Comparison of ENCODE assay signal across 8 cellular contexts in the genomic region with DNA sequence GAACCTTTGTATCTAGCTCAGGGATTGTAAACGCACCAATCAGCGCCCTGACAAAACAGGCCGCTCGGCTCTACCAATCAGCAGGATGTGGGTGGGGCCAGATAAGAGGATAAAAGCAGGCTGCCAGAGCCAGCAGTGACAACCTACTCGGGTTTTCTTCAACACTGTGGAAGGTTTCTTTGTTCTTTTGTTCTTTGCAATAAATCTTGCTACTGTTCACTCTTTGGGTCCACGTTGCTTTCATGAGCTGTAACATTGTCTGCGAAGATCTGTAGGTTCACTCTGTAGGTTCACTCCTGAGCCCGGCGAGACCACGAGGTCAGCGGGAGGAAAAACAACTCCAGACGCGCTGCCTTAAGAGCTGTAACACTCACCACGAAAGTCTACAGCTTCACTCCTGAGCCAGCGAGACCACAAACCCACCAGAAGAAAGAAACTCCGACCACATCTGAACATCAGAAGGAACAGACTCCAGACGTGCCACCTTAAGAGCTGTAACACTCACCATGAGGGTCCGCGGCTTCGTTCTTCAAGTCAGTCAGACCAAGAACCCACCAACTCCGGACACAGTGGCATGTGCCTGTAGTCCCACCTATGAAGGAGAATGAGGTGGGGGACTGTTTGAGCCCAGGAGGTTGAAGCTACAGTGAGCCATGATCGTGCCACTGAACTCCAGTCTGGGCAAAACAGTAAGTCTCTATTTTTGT. TPM values are rescaled to one million over a fixed set of nuclear protein-coding genes. Genes with fewer than 3 reads are reported as not detected.
DNase-seq lines count a peak whose midpoint lies in the region; ATAC-seq, FAIRE-seq and TF ChIP-seq lines count a peak whose summit lies in the region.
"Not testable (repeated sequence)": the region's sequence is repeated elsewhere in the genome, so short reads cannot be mapped to it uniquely, and the experiment has no call there.

No MANE protein-coding gene starts in this region.

- POLR2A ChIA-PET in K562 (lab: Yijun Ruan, JAX) = interaction anchor here (0.6 to 0.8 kb wide), 2 partner anchors 15 to 121 kb away, joined by 3 read pairs; no protein-coding TSS in a partner anchor

- peak overlapping the region; percentile 80 for H3K27ac Mint-ChIP-seq in activated T-helper 2 cell treated with anti-CD3 and anti-CD28 coated beads, Interferon-gamma antibody, Interleukin-2, Interleukin-4, amounts not matched to agents 10 μg/mL and 5 μg/mL and 100 μg/mL, durations not matched to agents 14 hours and 24 hours and 36 hours

- intact Hi-C loops in activated T-helper 2 cell treated with anti-CD3 and anti-CD28 coated beads, Interferon-gamma antibody, Interleukin-2, Interleukin-4, amounts not matched to agents 10 μg/mL and 5 μg/mL and 100 μg/mL, durations not matched to agents 14 hours and 24 hours and 36 hours (cut with micrococcal nuclease) = loop anchor here (10.0 kb wide), 1 partner anchor 79 kb away; the partner anchor contains the start of gene ZBTB9
- intact Hi-C loops in K562 (cut with micrococcal nuclease) = not testable (repeated sequence)

- peaks cover 14% of the 10 kb centered on the region for H3K4me1 Mint-ChIP-seq in activated T-helper 2 cell treated with anti-CD3 and anti-CD28 coated beads, Interferon-gamma antibody, Interleukin-2, Interleukin-4, amounts not matched to agents 10 μg/mL and 5 μg/mL and 100 μg/mL, durations not matched to agents 14 hours and 24 hours and 36 hours (ENCODE audit: low read depth)

- H3K4me2 ChIP-seq in K562 (ENCODE audit: insufficient read depth, low read length) = not testable (repeated sequence)

- peak overlapping the region; percentile 76 for H2AFZ ChIP-seq in K562 (ENCODE audit: low read depth, low read length)

- TF ChIP-seq CTCF in K562 (IDR thresholded peaks at IDR 0.05 in 2 of 3, conservative IDR thresholded peaks at IDR 0.05 in 1 of 3; ENCODE audit: insufficient read depth in 2 of 3, low read depth in 1 of 3, low read length in 3 of 3) = not testable (repeated sequence)

- in situ Hi-C loops in K562 (cut with MboI) = not testable (repeated sequence)

- not testable (repeated sequence) for TF ChIP-seq EP300 in K562 (IDR thresholded peaks at IDR 0.05; ENCODE audit: low read length)

- not testable (repeated sequence) for H3K9me1 ChIP-seq in K562 (ENCODE audit: control insufficient read depth, insufficient read depth, low read length)

- H3K79me2 ChIP-seq in K562 (ENCODE audit: control insufficient read depth, insufficient read depth, low read length) = not testable (repeated sequence)

- H3K4me3 ChIP-seq in Jurkat, Clone E6-1 (ENCODE audit: low read length) = peak overlapping the region; percentile 11; the same call in 1 of the 2 replicates
- not testable (repeated sequence) for H3K4me3 ChIP-seq in K562

- peak; percentile 77 for DNase-seq in Jurkat, Clone E6-1 (ENCODE audit: low read depth, low spot score)
- peak; percentile 65 for DNase-seq in activated CD4-positive, CD25-positive, alpha-beta regulatory T cell treated with anti-CD3 and anti-CD28 coated beads, Interleukin-2, amount 50 U/mL, for 72 hours
- DNase-seq in activated CD8-positive, alpha-beta memory T cell treated with anti-CD3 and anti-CD28 coated beads for 48 hours (ENCODE audit: low read depth in 2 of 3, low spot score in 2 of 3) = peak; percentile 21 to 40 (median 34)
- DNase-seq in activated T-helper 2 cell treated with anti-CD3 and anti-CD28 coated beads, Interferon-gamma antibody, Interleukin-2, Interleukin-4, amounts not matched to agents 10 μg/mL and 5 μg/mL and 100 μg/mL, durations not matched to agents 14 hours and 24 hours and 36 hours (ENCODE audit: low spot score) = peak; percentile 52
- DNase-seq in K562 (ENCODE audit: extremely low read depth in 1 of 4, low spot score in 3 of 4) = not testable (repeated sequence)
- peak; percentile 19 to 41 for DNase-seq in stimulated activated CD4-positive, alpha-beta T cell treated with anti-CD3 and anti-CD28 coated beads, Interleukin-12 subunit alpha, Interleukin-12 subunit beta, amount 100 ng/mL, for 24 hours (ENCODE audit: low read depth in 2 of 2)
- peak; percentile 6 to 49 (median 27) for DNase-seq in stimulated activated CD4-positive, alpha-beta T cell treated with anti-CD3 and anti-CD28 coated beads, TNF-alpha, amount 100 ng/mL, for 48 hours (ENCODE audit: low read depth in 3 of 3)
- peak; percentile 65 to 93 (median 78) for DNase-seq in stimulated activated naive CD4-positive, alpha-beta T cell (lab: John Stamatoyannopoulos, UW)

- not testable (repeated sequence) for H3K9ac ChIP-seq in K562 (ENCODE audit: insufficient read depth in 1 of 2, low read depth in 2 of 2, low read length in 2 of 2)

- H3K27me3 ChIP-seq in K562 (ENCODE audit: control insufficient read depth in 2 of 2, insufficient read depth in 2 of 2, low read length in 2 of 2) = not testable (repeated sequence)

- H3K27ac ChIP-seq in K562 (ENCODE audit: extremely low read depth, low read depth, low read length) = not testable (repeated sequence)

- H3K4me3 Mint-ChIP-seq in activated T-helper 2 cell treated with anti-CD3 and anti-CD28 coated beads, Interferon-gamma antibody, Interleukin-2, Interleukin-4, amounts not matched to agents 10 μg/mL and 5 μg/mL and 100 μg/mL, durations not matched to agents 14 hours and 24 hours and 36 hours (ENCODE audit: low read depth) = peak overlapping the region; percentile 65

- not testable (repeated sequence) for H3K36me3 ChIP-seq in K562 (ENCODE audit: control insufficient read depth, insufficient read depth, low read length)

- not testable (repeated sequence) for TF ChIP-seq RAD21 in K562 (CRISPR knock-in tag; conservative IDR thresholded peaks at IDR 0.05 in 1 of 2, IDR thresholded peaks at IDR 0.05 in 1 of 2)

- H3K9me3 ChIP-seq in K562 (replicated peaks; ENCODE audit: control insufficient read depth, insufficient read depth, low read depth, low read length) = not testable (repeated sequence)

- not testable (repeated sequence) for H4K20me1 ChIP-seq in K562 (replicated peaks; ENCODE audit: control insufficient read depth, insufficient read depth, low read length)

- FAIRE-seq in K562 (lab: Jason Lieb, UNC) = not testable (repeated sequence)

- ATAC-seq in K562 = not testable (repeated sequence)

- 67% methylated on average over 22 of the region's 22 CpGs for WGBS in K562 (ENCODE audit: insufficient coverage, low coverage, missing lambda C conversion rate)

- H3K4me1 ChIP-seq in K562 (replicated peaks in 1 of 2; ENCODE audit: control insufficient read depth in 2 of 2, insufficient read depth in 2 of 2, low read length in 2 of 2) = not testable (repeated sequence)

- TF ChIP-seq POLR2A in K562 (conservative IDR thresholded peaks at IDR 0.05) = not testable (repeated sequence)

- CTCF ChIA-PET in K562 (lab: Yijun Ruan, JAX; ENCODE audit: low intra/inter-chr PET ratio) = not testable (repeated sequence)

- TSS peak; percentile 93 for BruUV-seq in K562 (replicated peaks; lab: Mats Ljungman, UMichigan)

- H3K36me3 Mint-ChIP-seq in activated T-helper 2 cell treated with anti-CD3 and anti-CD28 coated beads, Interferon-gamma antibody, Interleukin-2, Interleukin-4, amounts not matched to agents 10 μg/mL and 5 μg/mL and 100 μg/mL, durations not matched to agents 14 hours and 24 hours and 36 hours (ENCODE audit: low read depth) = not testable (repeated sequence)

- not testable (repeated sequence) for H3K27me3 Mint-ChIP-seq in activated T-helper 2 cell treated with anti-CD3 and anti-CD28 coated beads, Interferon-gamma antibody, Interleukin-2, Interleukin-4, amounts not matched to agents 10 μg/mL and 5 μg/mL and 100 μg/mL, durations not matched to agents 14 hours and 24 hours and 36 hours (ENCODE audit: low read depth)

- H3K9me3 Mint-ChIP-seq in activated T-helper 2 cell treated with anti-CD3 and anti-CD28 coated beads, Interferon-gamma antibody, Interleukin-2, Interleukin-4, amounts not matched to agents 10 μg/mL and 5 μg/mL and 100 μg/mL, durations not matched to agents 14 hours and 24 hours and 36 hours = not testable (repeated sequence)

TF ChIP-seq in K562, 482 proteins besides CTCF, POLR2A, EP300 and RAD21:
- peak; percentile 70 for TF ChIP-seq NFYB (IDR thresholded peaks at IDR 0.05; ENCODE audit: extremely low read depth, insufficient read length)

RNA-seq across cellular contexts. Expression of gene BAK1, which starts 46.8 kb away (rescaled TPM):
- 32.0 TPM for polyA plus RNA-seq in Jurkat, Clone E6-1 (2012; ENCODE audit: insufficient read depth, insufficient read length)
- 53.2 and 53.4 TPM in 2 replicates for total RNA-seq in activated T-helper 2 cell treated with anti-CD3 and anti-CD28 coated beads, Interferon-gamma antibody, Interleukin-2, Interleukin-4, amounts not matched to agents 10 μg/mL and 5 μg/mL and 100 μg/mL, durations not matched to agents 14 hours and 24 hours and 36 hours
- 5.4 and 22.3 TPM in 2 replicates for total RNA-seq in K562 (2011; cell fraction: chromatin; rRNA removed; ENCODE audit: low replicate concordance)
- 18.4 and 20.8 TPM in 2 replicates for total RNA-seq in K562 (2011; cell fraction: nucleolus; rRNA removed)
- 18.6 and 21.4 TPM in 2 replicates for total RNA-seq in K562 (2011; cell fraction: nucleoplasm; rRNA removed)
- total RNA-seq in K562 (2014; rRNA removed) (11.5 and 14.8 TPM in 2 replicates), K562 (2014; rRNA removed; fragmentation: Illumina TruSeq; extraction: Trizol) (14.4 and 16.5 TPM in 2 replicates), K562 (2015; rRNA removed; fragmentation: Illumina TruSeq; extraction: Trizol) (24.6 and 26.0 TPM in 2 replicates), K562 (2021) (28.2 and 30.7 TPM in 2 replicates)
- polyA plus RNA-seq in K562 (2011; rRNA removed) (18.9 and 22.7 TPM in 2 replicates), K562 (2014; fragmentation: Illumina TruSeq; extraction: Trizol) (23.7 and 28.2 TPM in 2 replicates), K562 (2014; fragmentation: Nextera tagmentation; extraction: Ambion mirVana) (1 to 10 TPM; 5.4 to 9.7 TPM), K562 (2014; rRNA removed) (24.1 and 26.2 TPM in 2 replicates)
- 27.6 and 36.1 TPM in 2 replicates for polyA plus RNA-seq in K562 (2011; cell fraction: cytosol; rRNA removed)
- 19.6 and 25.1 TPM in 2 replicates for polyA plus RNA-seq in K562 (2011; cell fraction: nucleus; rRNA removed)
- 23.7 and 26.4 TPM in 2 replicates for polyA plus RNA-seq in K562 (2012)
- polyA minus RNA-seq in K562 (2011; rRNA and poly(A)+ RNA removed) = 12.4 and 16.0 TPM in 2 replicates
- 16.0 and 18.0 TPM in 2 replicates for polyA minus RNA-seq in K562 (2011; cell fraction: cytosol; rRNA and poly(A)+ RNA removed)
- polyA minus RNA-seq in K562 (2011; cell fraction: nucleus; rRNA and poly(A)+ RNA removed) = 5.7 and 7.8 TPM in 2 replicates
